ENCODE assay signal across 8 cellular contexts in genomic region chr4:70901984-70902576, GRCh38. TPM values are rescaled to one million over a fixed set of nuclear protein-coding genes. Genes with fewer than 3 reads are reported as not detected.
A peak's percentile ranks its signal among the peaks of the same experiment; 100 is the strongest.
DNase-seq lines count a peak whose midpoint lies in the region; ATAC-seq and TF ChIP-seq lines count a peak whose summit lies in the region.

Gene MOB1B, plus strand, starts transcription at chr4:70902369. Its CDS starts 168 bp downstream, at chr4:70902537.

- in situ Hi-C loops in brain microvascular endothelial cell (cut with HindIII; ENCODE audit: low pct_ligation_motif_present, low sequenced_read_pairs): no loop called here

- H3K4me2 ChIP-seq in skeletal muscle satellite cell (ENCODE audit: low read length): peak within 1 kb of the TSS; percentile 90

- H3K4me3 ChIP-seq in brain microvascular endothelial cell (ENCODE audit: low read depth, low read length) (peak within 1 kb of the TSS; percentile 89), iPS-15b (ENCODE audit: low read depth, low read length) (peak within 1 kb of the TSS; percentile 89), skeletal muscle satellite cell (ENCODE audit: low read length) (peak within 1 kb of the TSS; percentile 78)

- peak; percentile 57 for TF ChIP-seq CTCF in brain microvascular endothelial cell (IDR thresholded peaks at IDR 0.05; ENCODE audit: low read depth, low read length, missing control alignments)

- H3K27me3 ChIP-seq in brain microvascular endothelial cell (replicated peaks): no peaks in the 10 kb centered on the region
- H3K27me3 ChIP-seq in iPS-15b (ENCODE audit: control insufficient read depth, insufficient read depth, low read length): no peaks in the 10 kb centered on the region
- no peaks in the 10 kb centered on the region for H3K27me3 ChIP-seq in skeletal muscle satellite cell (ENCODE audit: control insufficient read depth, insufficient read depth, low read length)

- peaks cover 9% of the 10 kb centered on the region for H3K36me3 ChIP-seq in brain microvascular endothelial cell (replicated peaks)
- peaks cover 7% of the 10 kb centered on the region for H3K36me3 ChIP-seq in iPS-15b (ENCODE audit: control insufficient read depth, insufficient read depth, low read length)
- peaks cover 18% of the 10 kb centered on the region for H3K36me3 ChIP-seq in skeletal muscle satellite cell (ENCODE audit: insufficient read depth, low read length)

- H3K4me1 ChIP-seq in iPS-15b (ENCODE audit: control insufficient read depth, insufficient read depth, low read length) (peaks cover 4% of the 10 kb centered on the region), skeletal muscle satellite cell (ENCODE audit: control insufficient read depth, insufficient read depth, low read length) (peaks cover 7% of the 10 kb centered on the region)

- peak within 1 kb of the TSS; percentile 25 for H3K27ac ChIP-seq in brain microvascular endothelial cell

- H3K9me3 ChIP-seq in iPS-15b (ENCODE audit: control insufficient read depth, insufficient read depth, low read length) (no peaks in the 10 kb centered on the region), skeletal muscle satellite cell (replicated peaks; ENCODE audit: low read length) (no peaks in the 10 kb centered on the region)

- ATAC-seq in HG02973 (IDR thresholded peaks at IDR 0.05; ENCODE audit: unreplicated experiment): peak; percentile 94

- DNase-seq in NCI-H345 (lab: John Stamatoyannopoulos, UW) (peak; percentile 74), NCI-H345 treated with DMSO at 0.1 percent for 48 hours (lab: John Stamatoyannopoulos, UW; ENCODE audit: unreplicated experiment) (no peak), NCI-H2107 (lab: John Stamatoyannopoulos, UW) (peak; percentile 36), UCSD-AML1 (lab: John Stamatoyannopoulos, UW; ENCODE audit: unreplicated experiment) (peak; percentile 89), brain microvascular endothelial cell (peak; percentile 86)

- H3K9ac ChIP-seq in iPS-15b (ENCODE audit: low read depth, low read length) (peak within 1 kb of the TSS; percentile 76), skeletal muscle satellite cell (ENCODE audit: low read depth, low read length) (peak within 1 kb of the TSS; percentile 91)

RNA-seq across cellular contexts. Expression of gene MOB1B, which starts in this region (rescaled TPM):
- 9.2 and 10.9 TPM in 2 replicates for total RNA-seq in skeletal muscle satellite cell (2012; rRNA removed)
